ENCODE assay signal across 2 cellular contexts in genomic region chr3:46884427-46884826, GRCh38.
TF ChIP-seq lines count a peak whose summit lies in the region.

No MANE protein-coding gene starts in this region.

TF ChIP-seq in GM23338, 12 proteins besides CTCF, POLR2A, EP300 and RAD21:
- no peak for TF ChIP-seq ETS1 (IDR thresholded peaks at IDR 0.05)
- TF ChIP-seq ZNF114 (CRISPR knock-in tag; IDR thresholded peaks at IDR 0.05), result no peak
- no peak for TF ChIP-seq POLR2AphosphoS5 (IDR thresholded peaks at IDR 0.05; ENCODE audit: low read depth)
- TF ChIP-seq JUNB (IDR thresholded peaks at IDR 0.05; ENCODE audit: unreplicated experiment), result no peak
TF ChIP-seq in GM23338: peak in this region for 0.

TF ChIP-seq in H1, 55 proteins besides CTCF, POLR2A, EP300 and RAD21:
- TF ChIP-seq SP4 (IDR thresholded peaks at IDR 0.05; ENCODE audit: low read length), result no peak
- TF ChIP-seq SP1 (IDR thresholded peaks at IDR 0.05; ENCODE audit: low read depth, low read length), result no peak
- TF ChIP-seq MAX (IDR thresholded peaks at IDR 0.05), result no peak
- TF ChIP-seq TAF1 (IDR thresholded peaks at IDR 0.05; ENCODE audit: low read depth, low read length), result no peak
- TF ChIP-seq SIX5 (IDR thresholded peaks at IDR 0.05; ENCODE audit: low read depth, low read length), result no peak
- no peak for TF ChIP-seq KDM5A (IDR thresholded peaks at IDR 0.05; ENCODE audit: low read length)
- TF ChIP-seq JUN (IDR thresholded peaks at IDR 0.05; ENCODE audit: low read depth, low read length), result no peak
- TF ChIP-seq KDM4A (IDR thresholded peaks at IDR 0.05; ENCODE audit: low read depth, low read length, severe bottlenecking), result no peak
